In genomic region chr6:41920921-41921711, GRCh38 we compare ENCODE assay signal across 1 cellular context.
A peak's percentile ranks its signal among the peaks of the same experiment; 100 is the strongest.
TF ChIP-seq lines count a peak whose summit lies in the region.

BYSL (plus strand) TSS chr6:41921499; CDS start chr6:41921563, 64 bp downstream.
A gene with protein sequence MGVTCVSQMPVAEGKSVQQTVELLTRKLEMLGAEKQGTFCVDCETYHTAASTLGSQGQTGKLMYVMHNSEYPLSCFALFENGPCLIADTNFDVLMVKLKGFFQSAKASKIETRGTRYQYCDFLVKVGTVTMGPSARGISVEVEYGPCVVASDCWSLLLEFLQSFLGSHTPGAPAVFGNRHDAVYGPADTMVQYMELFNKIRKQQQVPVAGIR (minus strand): TSS chr6:41921139. CDS start chr6:41921018, 121 bp downstream.

TF ChIP-seq in IMR-90, 13 proteins besides CTCF, POLR2A, EP300 and RAD21:
- TF ChIP-seq, protein P1, sequence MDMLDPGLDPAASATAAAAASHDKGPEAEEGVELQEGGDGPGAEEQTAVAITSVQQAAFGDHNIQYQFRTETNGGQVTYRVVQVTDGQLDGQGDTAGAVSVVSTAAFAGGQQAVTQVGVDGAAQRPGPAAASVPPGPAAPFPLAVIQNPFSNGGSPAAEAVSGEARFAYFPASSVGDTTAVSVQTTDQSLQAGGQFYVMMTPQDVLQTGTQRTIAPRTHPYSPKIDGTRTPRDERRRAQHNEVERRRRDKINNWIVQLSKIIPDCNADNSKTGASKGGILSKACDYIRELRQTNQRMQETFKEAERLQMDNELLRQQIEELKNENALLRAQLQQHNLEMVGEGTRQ (IDR thresholded peaks at IDR 0.05; ENCODE audit: low read depth, low read length) = peak; percentile 2; the same call in 1 of the 2 replicates
- peak; percentile 62; the same call in 1 of the 2 replicates for TF ChIP-seq MAZ (IDR thresholded peaks at IDR 0.05; ENCODE audit: borderline replicate concordance, low read depth, low read length)
- TF ChIP-seq CHD1 (IDR thresholded peaks at IDR 0.05; ENCODE audit: low read depth, low read length) = 0 out of 2 replicates have a peak, but pooled peaks have one; percentile 45
- TF ChIP-seq MAFK (IDR thresholded peaks at IDR 0.05; ENCODE audit: low read depth, low read length) = no peak
- peak; percentile 28; the same call in 1 of the 2 replicates for TF ChIP-seq BHLHE40 (IDR thresholded peaks at IDR 0.05; ENCODE audit: low read depth, low read length)
- no peak for TF ChIP-seq RFX5 (IDR thresholded peaks at IDR 0.05; ENCODE audit: low read depth, low read length)
- TF ChIP-seq ELK1 (IDR thresholded peaks at IDR 0.05; ENCODE audit: borderline replicate concordance, low read depth, low read length) = no peak
- peak; percentile 65; the same call in 1 of the 2 replicates for TF ChIP-seq CEBPB (IDR thresholded peaks at IDR 0.05; ENCODE audit: low read depth, low read length)
- no peak for TF ChIP-seq SMC3 (IDR thresholded peaks at IDR 0.05; ENCODE audit: low read depth, low read length)
- 0 out of 2 replicates have a peak, but pooled peaks have one; percentile 6 for TF ChIP-seq FOS (IDR thresholded peaks at IDR 0.05; ENCODE audit: low read depth, low read length)
- peak; percentile 95 for TF ChIP-seq MXI1 (IDR thresholded peaks at IDR 0.05; ENCODE audit: borderline replicate concordance, low read depth, low read length)
